13 cellular contexts compared by ENCODE assay signal in genomic region chr15:51687565-51687964, GRCh38. TPM values are rescaled to one million over a fixed set of nuclear protein-coding genes. Genes with fewer than 3 reads are reported as not detected.
"Had no signal": no experiment of that assay in that cellular context is flagged by ENCODE, and none has a peak within 500 bp of the region (broad histone marks: within the 10 kb centered on the region; RNA-seq: fewer than 3 reads in every experiment).

No MANE protein-coding gene starts in this region.

- H3K9me3 ChIP-seq: HAP-1 had no signal

- DNase-seq: GM23248, GOT3, H7, HFFc6, KBM-7 had no signal

- H3K27ac ChIP-seq: GM23248, HL-60, KMS-11 had no signal

- H3K4me1 ChIP-seq: HAP-1 had no signal

- ATAC-seq: HCT116, HepG2 had no signal

- H3K4me3 ChIP-seq: GM23248, HAP-1 had no signal

- H3K36me3 ChIP-seq: HAP-1 had no signal

- FAIRE-seq: HepG2 had no signal

RNA-seq across cellular contexts. Expression of gene SCG3, which starts 6.3 kb away (rescaled TPM):
- total RNA-seq: GM23248, H4, HepG2, HFFc6, HT1080 had no signal
- polyA plus RNA-seq: GM23248, HepG2, IgD-negative memory B cell had no signal
